In genomic region chr14:85437143-85437542, GRCh38 we compare ENCODE assay signal across 15 cellular contexts.
DNase-seq lines count a peak whose midpoint lies in the region; ATAC-seq and TF ChIP-seq lines count a peak whose summit lies in the region.
"Had no signal": no experiment of that assay in that cellular context is flagged by ENCODE, and none has a peak within 500 bp of the region (broad histone marks: within the 10 kb centered on the region; RNA-seq: fewer than 3 reads in every experiment).

No MANE protein-coding gene starts in this region.

- 65 to 67% methylated on average over 1 of the region's 1 CpG for WGBS in GM23248 (ENCODE audit: low coverage in 1 of 2, low lambda C conversion rate in 2 of 2, missing lambda C conversion rate in 2 of 2), 2 experiments
- 34% methylated on average over 1 of the region's 1 CpG for WGBS in SK-N-SH (ENCODE audit: low lambda C conversion rate)
- WGBS in prostate gland = 98% methylated on average over 1 of the region's 1 CpG

- peak in 1 of 2 experiments; percentile 90; a peak in 2 of 4 replicates for TF ChIP-seq EP300 in SK-N-SH (IDR thresholded peaks at IDR 0.05; ENCODE audit: borderline replicate concordance in 1 of 2, low read depth in 1 of 2, low read length in 1 of 2)

- ATAC-seq in GM21447 (IDR thresholded peaks at IDR 0.05; ENCODE audit: unreplicated experiment) = no peak
- ATAC-seq: gastrocnemius medialis, WTC11 had no signal

- no peak overlapping the region for H3K27ac Mint-ChIP-seq in type B pancreatic cell
- H3K27ac Mint-ChIP-seq: CD4-positive, alpha-beta memory T cell; WTC11 had no signal

- DNase-seq in GM23248 = peak; percentile 71
- no peak for DNase-seq in SK-N-SH
- DNase-seq in fibroblast of the aortic adventitia (ENCODE audit: low read depth) = peak; percentile 74
- peak; percentile 6 for DNase-seq in prostate gland (ENCODE audit: low spot score)
- DNase-seq in HK-2 (ENCODE audit: unreplicated experiment) = no peak
- no peak for DNase-seq in activated gamma-delta T cell treated with Interleukin-2 at 50 U/mL for 16 hours
- DNase-seq in type B pancreatic cell (ENCODE audit: extremely low spot score, unreplicated experiment) = no peak
- DNase-seq: activated CD8-positive, alpha-beta memory T cell treated with anti-CD3 and anti-CD28 coated beads, Interleukin-2, amount 50 U/mL, for 48 hours; CD4-positive, alpha-beta memory T cell; gastrocnemius medialis; NCI-H2171; retina; stimulated activated naive CD4-positive, alpha-beta T cell treated with Interleukin-2 at 50 U/mL for 16 hours had no signal

- no peak overlapping the region for H2AFZ ChIP-seq in GM23248
- no peak overlapping the region; the same call in 1 of the 2 replicates for H2AFZ ChIP-seq in SK-N-SH (ENCODE audit: low read depth)

- in situ Hi-C loops in GM23248 (cut with MboI) = no loop called here

- H3K4me2 ChIP-seq in GM23248 (ENCODE audit: unreplicated experiment) (peak overlapping the region; percentile 8), SK-N-SH (0 out of 2 replicates have a peak overlapping the region, but pooled peaks have one; percentile 2)

- H4K20me1 ChIP-seq in GM23248 (ENCODE audit: insufficient read depth) = no peaks in the 10 kb centered on the region
- no peaks in the 10 kb centered on the region for H4K20me1 ChIP-seq in SK-N-SH (ENCODE audit: insufficient read depth)

- H3K9me2 ChIP-seq in GM23248 (ENCODE audit: insufficient read depth) (no peaks in the 10 kb centered on the region), SK-N-SH (no peaks in the 10 kb centered on the region)

- H3K79me2 ChIP-seq in GM23248 (ENCODE audit: insufficient read depth) (no peaks in the 10 kb centered on the region), SK-N-SH (ENCODE audit: insufficient read depth) (no peaks in the 10 kb centered on the region)

- no peak overlapping the region for H3K9ac ChIP-seq in GM23248
- H3K9ac ChIP-seq in SK-N-SH = no peak overlapping the region; the same call in 1 of the 2 replicates

- no peak for TF ChIP-seq POLR2A in prostate gland (IDR thresholded peaks at IDR 0.05)

- no peak for TF ChIP-seq CTCF in SK-N-SH (IDR thresholded peaks at IDR 0.05)
- no peak for TF ChIP-seq CTCF in fibroblast of the aortic adventitia (IDR thresholded peaks at IDR 0.05; ENCODE audit: insufficient read depth, low read length)
- no peak for TF ChIP-seq CTCF in prostate gland (IDR thresholded peaks at IDR 0.05)
- TF ChIP-seq CTCF in type B pancreatic cell (conservative IDR thresholded peaks at IDR 0.05) = no peak

- peaks cover 11% of the 10 kb centered on the region for H3K9me3 Mint-ChIP-seq in type B pancreatic cell

- H3K4me3 ChIP-seq in GM23248 (no peak overlapping the region), SK-N-SH (ENCODE audit: low read depth in 2 of 2, low read length in 1 of 2) (no peak overlapping the region), fibroblast of the aortic adventitia (ENCODE audit: low read depth, low read length) (no peak overlapping the region), prostate gland (no peak overlapping the region)
- H3K4me3 ChIP-seq: gastrocnemius medialis had no signal

- H3F3A ChIP-seq in GM23248 (ENCODE audit: insufficient read depth) (peaks cover 43% of the 10 kb centered on the region; the same call in 1 of the 2 replicates), SK-N-SH (replicated peaks; ENCODE audit: insufficient read depth) (peaks cover 46% of the 10 kb centered on the region)

- H3K27me3 Mint-ChIP-seq in type B pancreatic cell = peaks cover 3% of the 10 kb centered on the region
- H3K27me3 Mint-ChIP-seq: CD4-positive, alpha-beta memory T cell had no signal

- H3K9me3 ChIP-seq in GM23248 (ENCODE audit: low read depth) (no peaks in the 10 kb centered on the region), SK-N-SH (no peaks in the 10 kb centered on the region), prostate gland (no peaks in the 10 kb centered on the region)
- H3K9me3 ChIP-seq: gastrocnemius medialis had no signal

- no peaks in the 10 kb centered on the region for H3K27me3 ChIP-seq in GM23248 (replicated peaks; ENCODE audit: insufficient read depth)
- no peaks in the 10 kb centered on the region for H3K27me3 ChIP-seq in SK-N-SH (ENCODE audit: insufficient read depth)
- no peaks in the 10 kb centered on the region for H3K27me3 ChIP-seq in prostate gland (replicated peaks; ENCODE audit: insufficient read depth)
- H3K27me3 ChIP-seq: gastrocnemius medialis had no signal

- H3K36me3 ChIP-seq in GM23248 (ENCODE audit: low read depth) (no peaks in the 10 kb centered on the region), SK-N-SH (replicated peaks in 1 of 2; ENCODE audit: control insufficient read depth in 1 of 2, insufficient read depth in 2 of 2, low read length in 1 of 2) (no peaks in the 10 kb centered on the region), prostate gland (no peaks in the 10 kb centered on the region)
- H3K36me3 ChIP-seq: gastrocnemius medialis had no signal

- H3K27ac ChIP-seq in GM23248 (peak overlapping the region; percentile 28; the same call in 1 of the 2 replicates), SK-N-SH (ENCODE audit: low read depth in 2 of 2, low read length in 1 of 2) (peak overlapping the region; percentile 45 to 66; a peak in 3 of 4 replicates), prostate gland (no peak overlapping the region)
- H3K27ac ChIP-seq: gastrocnemius medialis had no signal

- intact Hi-C loops in prostate gland (cut with DNase I) = no loop called here

- H3K36me3 Mint-ChIP-seq in type B pancreatic cell = no peaks in the 10 kb centered on the region
- H3K36me3 Mint-ChIP-seq: CD4-positive, alpha-beta memory T cell; WTC11 had no signal

- peaks cover 53% of the 10 kb centered on the region for H3K4me1 ChIP-seq in GM23248 (ENCODE audit: insufficient read depth)
- H3K4me1 ChIP-seq in SK-N-SH (ENCODE audit: control insufficient read depth in 1 of 2, insufficient read depth in 2 of 2, low read depth in 1 of 2, low read length in 1 of 2) = peaks cover 0 to 33% of the 10 kb centered on the region in 2 experiments; a peak in 2 of 4 replicates
- H3K4me1 ChIP-seq in prostate gland (replicated peaks) = no peaks in the 10 kb centered on the region

- POLR2A ChIA-PET in SK-N-SH (lab: Yijun Ruan, JAX) = no interaction called here

- CTCF ChIA-PET in SK-N-SH (lab: Yijun Ruan, JAX) = no interaction called here

- H3K4me1 Mint-ChIP-seq in type B pancreatic cell (ENCODE audit: unreplicated experiment) = no peaks in the 10 kb centered on the region
- H3K4me1 Mint-ChIP-seq: CD4-positive, alpha-beta memory T cell; WTC11 had no signal

- TF ChIP-seq RAD21 in SK-N-SH (IDR thresholded peaks at IDR 0.05; ENCODE audit: low read length) = no peak

- H3K4me3 Mint-ChIP-seq in type B pancreatic cell = no peak overlapping the region
- H3K4me3 Mint-ChIP-seq: CD4-positive, alpha-beta memory T cell; WTC11 had no signal

TF ChIP-seq in SK-N-SH, 30 proteins besides CTCF, POLR2A, EP300 and RAD21 (continues in another document):
- no peak for TF ChIP-seq USF1 (IDR thresholded peaks at IDR 0.05; ENCODE audit: borderline replicate concordance, low read depth)
- TF ChIP-seq POLR2AphosphoS5 (IDR thresholded peaks at IDR 0.05; ENCODE audit: low read depth, low read length) = no peak
- no peak for TF ChIP-seq REST (IDR thresholded peaks at IDR 0.05; ENCODE audit: low read depth, low read length)
- no peak for TF ChIP-seq FOXM1 (IDR thresholded peaks at IDR 0.05; ENCODE audit: low read depth)
- TF ChIP-seq PBX3 (IDR thresholded peaks at IDR 0.05) = peak; percentile 91
- TF ChIP-seq MEF2A (IDR thresholded peaks at IDR 0.05; ENCODE audit: borderline replicate concordance, low read depth) = no peak
- peak; percentile 66; the same call in 1 of the 2 replicates for TF ChIP-seq TEAD4 (IDR thresholded peaks at IDR 0.05; ENCODE audit: borderline replicate concordance, insufficient read depth)
- no peak for TF ChIP-seq TAF1 (IDR thresholded peaks at IDR 0.05; ENCODE audit: borderline replicate concordance, low read depth, low read length)
- no peak for TF ChIP-seq RFX5 (IDR thresholded peaks at IDR 0.05; ENCODE audit: low read length)
- TF ChIP-seq JUND (IDR thresholded peaks at IDR 0.05) = peak; percentile 85

Comparison
In these comparisons a context has a peak if more than half of its experiments do, and no peak if none do; other contexts are left out.
1. DNase-seq: peak in GM23248 (single experiment), fibroblast of the aortic adventitia (single experiment) and prostate gland (single experiment); none in SK-N-SH (single experiment), HK-2 (single experiment), activated gamma-delta T cell treated with Interleukin-2 at 50 U/mL for 16 hours (single experiment) and type B pancreatic cell (single experiment).
2. H3K27ac ChIP-seq: peak in GM23248 (single experiment) and SK-N-SH (2 of 2); none in prostate gland (0 of 2).